Comparison of ENCODE assay signal across 1 cellular context in the genomic region with DNA sequence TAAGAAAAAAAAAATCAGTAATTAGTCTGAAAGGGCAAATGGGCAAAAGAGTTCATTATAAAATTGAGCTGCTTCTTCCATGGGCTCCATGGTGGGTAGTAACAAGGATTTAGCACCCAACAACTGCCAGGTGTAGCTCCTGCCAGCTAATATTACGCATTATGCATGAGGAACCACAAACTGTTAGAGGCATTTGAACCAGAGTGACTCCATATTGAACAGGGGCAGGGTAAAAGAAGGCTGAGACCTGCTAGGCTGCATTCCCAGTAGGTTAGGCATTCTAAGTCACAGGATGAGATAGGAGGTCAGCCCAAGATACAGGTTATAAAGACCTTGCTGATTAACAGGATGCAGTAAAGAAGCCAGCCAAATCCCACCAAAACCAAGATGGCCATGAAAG.
TF ChIP-seq lines count a peak whose summit lies in the region.

No MANE protein-coding gene starts in this region.

TF ChIP-seq in K562, 482 proteins besides CTCF, POLR2A, EP300 and RAD21 (continues in another document):
- TF ChIP-seq BACH1 (tag; IDR thresholded peaks at IDR 0.05) = peak; percentile 64
- no peak for TF ChIP-seq TBP (optimal IDR thresholded peaks at IDR 0.05; ENCODE audit: low read depth, low read length)
- no peak for TF ChIP-seq ATF1 (CRISPR knock-in tag; IDR thresholded peaks at IDR 0.05)
- 0 out of 2 replicates have a peak, but pooled peaks have one; percentile 17 for TF ChIP-seq ATF1 (tag; IDR thresholded peaks at IDR 0.05)
- TF ChIP-seq IRF9 (tag; IDR thresholded peaks at IDR 0.05) = peak; percentile 89
- TF ChIP-seq SMAD4 (CRISPR knock-in tag; conservative IDR thresholded peaks at IDR 0.05) = peak; percentile 67
- TF ChIP-seq FOXJ3 (CRISPR knock-in tag; IDR thresholded peaks at IDR 0.05) = no peak
- TF ChIP-seq ZNF592 (IDR thresholded peaks at IDR 0.05) = peak; percentile 87
- peak; percentile 80; the same call in 1 of the 2 replicates for TF ChIP-seq KLF6 (CRISPR knock-in tag; IDR thresholded peaks at IDR 0.05; ENCODE audit: borderline replicate concordance)
- TF ChIP-seq ZNF184 (CRISPR knock-in tag; IDR thresholded peaks at IDR 0.05) = no peak
- peak; percentile 78 for TF ChIP-seq KLF13 (tag; IDR thresholded peaks at IDR 0.05; ENCODE audit: borderline replicate concordance, low read depth)
- TF ChIP-seq PHF8 (IDR thresholded peaks at IDR 0.05; ENCODE audit: borderline replicate concordance, low read length) = no peak
- no peak for TF ChIP-seq ELF2 (CRISPR knock-in tag; IDR thresholded peaks at IDR 0.05)
- TF ChIP-seq MECOM (CRISPR knock-in tag; IDR thresholded peaks at IDR 0.05) = 0 out of 2 replicates have a peak, but pooled peaks have one; percentile 36
- peak; percentile 98 for TF ChIP-seq HDAC8 (tag; IDR thresholded peaks at IDR 0.05)
- no peak for TF ChIP-seq KHSRP (IDR thresholded peaks at IDR 0.05)
- 0 out of 2 replicates have a peak, but pooled peaks have one; percentile 59 for TF ChIP-seq NFXL1 (CRISPR knock-in tag; IDR thresholded peaks at IDR 0.05)
- TF ChIP-seq ZKSCAN8 (CRISPR knock-in tag; IDR thresholded peaks at IDR 0.05) = 0 out of 2 replicates have a peak, but pooled peaks have one; percentile 49
- peak; percentile 81 for TF ChIP-seq E2F3 (CRISPR knock-in tag; IDR thresholded peaks at IDR 0.05)
- TF ChIP-seq, protein P1, sequence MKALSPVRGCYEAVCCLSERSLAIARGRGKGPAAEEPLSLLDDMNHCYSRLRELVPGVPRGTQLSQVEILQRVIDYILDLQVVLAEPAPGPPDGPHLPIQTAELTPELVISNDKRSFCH (CRISPR knock-in tag; IDR thresholded peaks at IDR 0.05) = no peak
- TF ChIP-seq, protein P1 (tag; IDR thresholded peaks at IDR 0.05) = peak; percentile 84
- 0 out of 2 replicates have a peak, but pooled peaks have one; percentile 19 for TF ChIP-seq CXXC5 (CRISPR knock-in tag; IDR thresholded peaks at IDR 0.05)
- TF ChIP-seq MEF2A (IDR thresholded peaks at IDR 0.05; ENCODE audit: control insufficient read depth, low read depth, low read length) = no peak
- peak; percentile 83 for TF ChIP-seq SMAD3 (CRISPR knock-in tag; conservative IDR thresholded peaks at IDR 0.05)
- TF ChIP-seq, protein P2, sequence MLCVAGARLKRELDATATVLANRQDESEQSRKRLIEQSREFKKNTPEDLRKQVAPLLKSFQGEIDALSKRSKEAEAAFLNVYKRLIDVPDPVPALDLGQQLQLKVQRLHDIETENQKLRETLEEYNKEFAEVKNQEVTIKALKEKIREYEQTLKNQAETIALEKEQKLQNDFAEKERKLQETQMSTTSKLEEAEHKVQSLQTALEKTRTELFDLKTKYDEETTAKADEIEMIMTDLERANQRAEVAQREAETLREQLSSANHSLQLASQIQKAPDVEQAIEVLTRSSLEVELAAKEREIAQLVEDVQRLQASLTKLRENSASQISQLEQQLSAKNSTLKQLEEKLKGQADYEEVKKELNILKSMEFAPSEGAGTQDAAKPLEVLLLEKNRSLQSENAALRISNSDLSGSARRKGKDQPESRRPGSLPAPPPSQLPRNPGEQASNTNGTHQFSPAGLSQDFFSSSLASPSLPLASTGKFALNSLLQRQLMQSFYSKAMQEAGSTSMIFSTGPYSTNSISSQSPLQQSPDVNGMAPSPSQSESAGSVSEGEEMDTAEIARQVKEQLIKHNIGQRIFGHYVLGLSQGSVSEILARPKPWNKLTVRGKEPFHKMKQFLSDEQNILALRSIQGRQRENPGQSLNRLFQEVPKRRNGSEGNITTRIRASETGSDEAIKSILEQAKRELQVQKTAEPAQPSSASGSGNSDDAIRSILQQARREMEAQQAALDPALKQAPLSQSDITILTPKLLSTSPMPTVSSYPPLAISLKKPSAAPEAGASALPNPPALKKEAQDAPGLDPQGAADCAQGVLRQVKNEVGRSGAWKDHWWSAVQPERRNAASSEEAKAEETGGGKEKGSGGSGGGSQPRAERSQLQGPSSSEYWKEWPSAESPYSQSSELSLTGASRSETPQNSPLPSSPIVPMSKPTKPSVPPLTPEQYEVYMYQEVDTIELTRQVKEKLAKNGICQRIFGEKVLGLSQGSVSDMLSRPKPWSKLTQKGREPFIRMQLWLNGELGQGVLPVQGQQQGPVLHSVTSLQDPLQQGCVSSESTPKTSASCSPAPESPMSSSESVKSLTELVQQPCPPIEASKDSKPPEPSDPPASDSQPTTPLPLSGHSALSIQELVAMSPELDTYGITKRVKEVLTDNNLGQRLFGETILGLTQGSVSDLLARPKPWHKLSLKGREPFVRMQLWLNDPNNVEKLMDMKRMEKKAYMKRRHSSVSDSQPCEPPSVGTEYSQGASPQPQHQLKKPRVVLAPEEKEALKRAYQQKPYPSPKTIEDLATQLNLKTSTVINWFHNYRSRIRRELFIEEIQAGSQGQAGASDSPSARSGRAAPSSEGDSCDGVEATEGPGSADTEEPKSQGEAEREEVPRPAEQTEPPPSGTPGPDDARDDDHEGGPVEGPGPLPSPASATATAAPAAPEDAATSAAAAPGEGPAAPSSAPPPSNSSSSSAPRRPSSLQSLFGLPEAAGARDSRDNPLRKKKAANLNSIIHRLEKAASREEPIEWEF (CRISPR knock-in tag; IDR thresholded peaks at IDR 0.05) = 0 out of 2 replicates have a peak, but pooled peaks have one; percentile 69
- TF ChIP-seq PTRF (tag; IDR thresholded peaks at IDR 0.05) = peak; percentile 54; the same call in 1 of the 2 replicates
- peak; percentile 75; the same call in 1 of the 2 replicates for TF ChIP-seq DDX20 (tag; IDR thresholded peaks at IDR 0.05; ENCODE audit: low read depth)
- TF ChIP-seq SRSF7 (optimal IDR thresholded peaks at IDR 0.05; ENCODE audit: low read depth, low read length) = no peak
- TF ChIP-seq DMBX1 (CRISPR knock-in tag; IDR thresholded peaks at IDR 0.05; ENCODE audit: borderline replicate concordance) = peak; percentile 83
- peak; percentile 48; the same call in 1 of the 2 replicates for TF ChIP-seq ZNF668 (CRISPR knock-in tag; IDR thresholded peaks at IDR 0.05)
- no peak for TF ChIP-seq NR4A1 (CRISPR knock-in tag; IDR thresholded peaks at IDR 0.05)
- TF ChIP-seq NR4A1 (tag; IDR thresholded peaks at IDR 0.05) = peak; percentile 97
- TF ChIP-seq CBX8 (IDR thresholded peaks at IDR 0.05; ENCODE audit: borderline replicate concordance, extremely low read depth, low read depth, low read length, poor library complexity, severe bottlenecking) = no peak
- 0 out of 4 replicates have a peak, but pooled peaks of 1 of the 2 experiments have one; percentile 20 for TF ChIP-seq TEAD1 (CRISPR knock-in tag; IDR thresholded peaks at IDR 0.05)
- 0 out of 2 replicates have a peak, but pooled peaks have one; percentile 37 for TF ChIP-seq GTF2A2 (tag; IDR thresholded peaks at IDR 0.05)
- TF ChIP-seq, protein P3, sequence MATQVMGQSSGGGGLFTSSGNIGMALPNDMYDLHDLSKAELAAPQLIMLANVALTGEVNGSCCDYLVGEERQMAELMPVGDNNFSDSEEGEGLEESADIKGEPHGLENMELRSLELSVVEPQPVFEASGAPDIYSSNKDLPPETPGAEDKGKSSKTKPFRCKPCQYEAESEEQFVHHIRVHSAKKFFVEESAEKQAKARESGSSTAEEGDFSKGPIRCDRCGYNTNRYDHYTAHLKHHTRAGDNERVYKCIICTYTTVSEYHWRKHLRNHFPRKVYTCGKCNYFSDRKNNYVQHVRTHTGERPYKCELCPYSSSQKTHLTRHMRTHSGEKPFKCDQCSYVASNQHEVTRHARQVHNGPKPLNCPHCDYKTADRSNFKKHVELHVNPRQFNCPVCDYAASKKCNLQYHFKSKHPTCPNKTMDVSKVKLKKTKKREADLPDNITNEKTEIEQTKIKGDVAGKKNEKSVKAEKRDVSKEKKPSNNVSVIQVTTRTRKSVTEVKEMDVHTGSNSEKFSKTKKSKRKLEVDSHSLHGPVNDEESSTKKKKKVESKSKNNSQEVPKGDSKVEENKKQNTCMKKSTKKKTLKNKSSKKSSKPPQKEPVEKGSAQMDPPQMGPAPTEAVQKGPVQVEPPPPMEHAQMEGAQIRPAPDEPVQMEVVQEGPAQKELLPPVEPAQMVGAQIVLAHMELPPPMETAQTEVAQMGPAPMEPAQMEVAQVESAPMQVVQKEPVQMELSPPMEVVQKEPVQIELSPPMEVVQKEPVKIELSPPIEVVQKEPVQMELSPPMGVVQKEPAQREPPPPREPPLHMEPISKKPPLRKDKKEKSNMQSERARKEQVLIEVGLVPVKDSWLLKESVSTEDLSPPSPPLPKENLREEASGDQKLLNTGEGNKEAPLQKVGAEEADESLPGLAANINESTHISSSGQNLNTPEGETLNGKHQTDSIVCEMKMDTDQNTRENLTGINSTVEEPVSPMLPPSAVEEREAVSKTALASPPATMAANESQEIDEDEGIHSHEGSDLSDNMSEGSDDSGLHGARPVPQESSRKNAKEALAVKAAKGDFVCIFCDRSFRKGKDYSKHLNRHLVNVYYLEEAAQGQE (CRISPR knock-in tag; IDR thresholded peaks at IDR 0.05; ENCODE audit: low read depth) = no peak
- peak; percentile 85 for TF ChIP-seq MEF2D (tag; conservative IDR thresholded peaks at IDR 0.05; ENCODE audit: low read depth)
- 0 out of 2 replicates have a peak, but pooled peaks have one; percentile 7 for TF ChIP-seq MAFG (tag; conservative IDR thresholded peaks at IDR 0.05)
- peak; percentile 71; the same call in 1 of the 2 replicates for TF ChIP-seq ZNF311 (CRISPR knock-in tag; IDR thresholded peaks at IDR 0.05)
- TF ChIP-seq ESRRA (IDR thresholded peaks at IDR 0.05; ENCODE audit: borderline replicate concordance, low read depth) = no peak
- TF ChIP-seq ZNF589 (CRISPR knock-in tag; IDR thresholded peaks at IDR 0.05; ENCODE audit: low read depth) = peak; percentile 56; the same call in 1 of the 2 replicates
- peak; percentile 28; the same call in 1 of the 2 replicates for TF ChIP-seq TEAD2 (tag; IDR thresholded peaks at IDR 0.05)
- no peak for TF ChIP-seq ZBTB17 (CRISPR knock-in tag; IDR thresholded peaks at IDR 0.05)
- 0 out of 2 replicates have a peak, but pooled peaks have one; percentile 52 for TF ChIP-seq ZNF584 (CRISPR knock-in tag; IDR thresholded peaks at IDR 0.05; ENCODE audit: low read depth)
- TF ChIP-seq ZNF175 (CRISPR knock-in tag; IDR thresholded peaks at IDR 0.05; ENCODE audit: low read depth) = peak; percentile 73; the same call in 1 of the 2 replicates
- peak; percentile 77; the same call in 1 of the 2 replicates for TF ChIP-seq ZNF41 (CRISPR knock-in tag; conservative IDR thresholded peaks at IDR 0.05)
- peak; percentile 53; the same call in 1 of the 2 replicates for TF ChIP-seq PYGO2 (tag; IDR thresholded peaks at IDR 0.05)
- TF ChIP-seq HDGF (IDR thresholded peaks at IDR 0.05) = no peak
- peak; percentile 32; the same call in 1 of the 2 replicates for TF ChIP-seq ZNF239 (CRISPR knock-in tag; IDR thresholded peaks at IDR 0.05)
- TF ChIP-seq PTTG1 (tag; IDR thresholded peaks at IDR 0.05; ENCODE audit: low read depth) = peak; percentile 75
- TF ChIP-seq ARID1B (IDR thresholded peaks at IDR 0.05) = no peak
- peak; percentile 81 for TF ChIP-seq ZNF197 (CRISPR knock-in tag; IDR thresholded peaks at IDR 0.05; ENCODE audit: low read depth)
- 0 out of 2 replicates have a peak, but pooled peaks have one; percentile 29 for TF ChIP-seq ILK (tag; IDR thresholded peaks at IDR 0.05; ENCODE audit: borderline replicate concordance, low read depth)
- TF ChIP-seq DIDO1 (tag; IDR thresholded peaks at IDR 0.05; ENCODE audit: low read depth) = peak; percentile 76
